ENCODE assay signal across 1 cellular context in the genomic region with DNA sequence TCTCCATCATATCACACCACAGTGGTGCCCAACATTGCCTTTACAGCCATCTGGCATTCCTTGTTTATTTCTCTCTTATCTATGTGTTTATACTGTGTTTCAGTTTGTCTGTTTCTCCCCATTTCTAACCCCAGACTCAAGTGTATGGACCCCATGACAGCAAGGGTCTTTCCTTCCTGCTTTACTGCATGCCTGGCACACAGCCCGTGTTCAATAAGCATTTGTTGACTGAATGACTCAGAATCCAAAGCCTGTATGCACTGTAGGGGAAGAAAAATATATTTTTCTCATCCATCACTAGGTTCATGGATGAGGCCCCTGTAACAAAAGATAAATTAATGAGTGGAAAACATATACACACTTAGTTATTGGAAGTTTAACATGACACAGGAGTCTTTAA.
TF ChIP-seq lines count a peak whose summit lies in the region.

No MANE protein-coding gene starts in this region.

TF ChIP-seq in HepG2, 621 proteins besides CTCF, POLR2A, EP300 and RAD21 (continued from another document and continues in another):
- TF ChIP-seq, protein P1, sequence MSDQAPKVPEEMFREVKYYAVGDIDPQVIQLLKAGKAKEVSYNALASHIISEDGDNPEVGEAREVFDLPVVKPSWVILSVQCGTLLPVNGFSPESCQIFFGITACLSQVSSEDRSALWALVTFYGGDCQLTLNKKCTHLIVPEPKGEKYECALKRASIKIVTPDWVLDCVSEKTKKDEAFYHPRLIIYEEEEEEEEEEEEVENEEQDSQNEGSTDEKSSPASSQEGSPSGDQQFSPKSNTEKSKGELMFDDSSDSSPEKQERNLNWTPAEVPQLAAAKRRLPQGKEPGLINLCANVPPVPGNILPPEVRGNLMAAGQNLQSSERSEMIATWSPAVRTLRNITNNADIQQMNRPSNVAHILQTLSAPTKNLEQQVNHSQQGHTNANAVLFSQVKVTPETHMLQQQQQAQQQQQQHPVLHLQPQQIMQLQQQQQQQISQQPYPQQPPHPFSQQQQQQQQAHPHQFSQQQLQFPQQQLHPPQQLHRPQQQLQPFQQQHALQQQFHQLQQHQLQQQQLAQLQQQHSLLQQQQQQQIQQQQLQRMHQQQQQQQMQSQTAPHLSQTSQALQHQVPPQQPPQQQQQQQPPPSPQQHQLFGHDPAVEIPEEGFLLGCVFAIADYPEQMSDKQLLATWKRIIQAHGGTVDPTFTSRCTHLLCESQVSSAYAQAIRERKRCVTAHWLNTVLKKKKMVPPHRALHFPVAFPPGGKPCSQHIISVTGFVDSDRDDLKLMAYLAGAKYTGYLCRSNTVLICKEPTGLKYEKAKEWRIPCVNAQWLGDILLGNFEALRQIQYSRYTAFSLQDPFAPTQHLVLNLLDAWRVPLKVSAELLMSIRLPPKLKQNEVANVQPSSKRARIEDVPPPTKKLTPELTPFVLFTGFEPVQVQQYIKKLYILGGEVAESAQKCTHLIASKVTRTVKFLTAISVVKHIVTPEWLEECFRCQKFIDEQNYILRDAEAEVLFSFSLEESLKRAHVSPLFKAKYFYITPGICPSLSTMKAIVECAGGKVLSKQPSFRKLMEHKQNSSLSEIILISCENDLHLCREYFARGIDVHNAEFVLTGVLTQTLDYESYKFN (CRISPR knock-in tag; conservative IDR thresholded peaks at IDR 0.05) = peak; percentile 70
- TF ChIP-seq ZNF839 (CRISPR knock-in tag; IDR thresholded peaks at IDR 0.05; ENCODE audit: borderline replicate concordance) = no peak
- no peak for TF ChIP-seq NPAS2 (CRISPR knock-in tag; IDR thresholded peaks at IDR 0.05; ENCODE audit: borderline replicate concordance)
- TF ChIP-seq, protein P2, sequence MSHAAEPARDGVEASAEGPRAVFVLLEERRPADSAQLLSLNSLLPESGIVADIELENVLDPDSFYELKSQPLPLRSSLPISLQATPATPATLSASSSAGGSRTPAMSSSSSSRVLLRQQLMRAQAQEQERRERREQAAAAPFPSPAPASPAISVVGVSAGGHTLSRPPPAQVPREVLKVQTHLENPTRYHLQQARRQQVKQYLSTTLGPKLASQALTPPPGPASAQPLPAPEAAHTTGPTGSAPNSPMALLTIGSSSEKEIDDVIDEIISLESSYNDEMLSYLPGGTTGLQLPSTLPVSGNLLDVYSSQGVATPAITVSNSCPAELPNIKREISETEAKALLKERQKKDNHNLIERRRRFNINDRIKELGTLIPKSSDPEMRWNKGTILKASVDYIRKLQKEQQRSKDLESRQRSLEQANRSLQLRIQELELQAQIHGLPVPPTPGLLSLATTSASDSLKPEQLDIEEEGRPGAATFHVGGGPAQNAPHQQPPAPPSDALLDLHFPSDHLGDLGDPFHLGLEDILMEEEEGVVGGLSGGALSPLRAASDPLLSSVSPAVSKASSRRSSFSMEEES (CRISPR knock-in tag; IDR thresholded peaks at IDR 0.05) = peak; percentile 23; the same call in 1 of the 2 replicates
- TF ChIP-seq, protein P3, sequence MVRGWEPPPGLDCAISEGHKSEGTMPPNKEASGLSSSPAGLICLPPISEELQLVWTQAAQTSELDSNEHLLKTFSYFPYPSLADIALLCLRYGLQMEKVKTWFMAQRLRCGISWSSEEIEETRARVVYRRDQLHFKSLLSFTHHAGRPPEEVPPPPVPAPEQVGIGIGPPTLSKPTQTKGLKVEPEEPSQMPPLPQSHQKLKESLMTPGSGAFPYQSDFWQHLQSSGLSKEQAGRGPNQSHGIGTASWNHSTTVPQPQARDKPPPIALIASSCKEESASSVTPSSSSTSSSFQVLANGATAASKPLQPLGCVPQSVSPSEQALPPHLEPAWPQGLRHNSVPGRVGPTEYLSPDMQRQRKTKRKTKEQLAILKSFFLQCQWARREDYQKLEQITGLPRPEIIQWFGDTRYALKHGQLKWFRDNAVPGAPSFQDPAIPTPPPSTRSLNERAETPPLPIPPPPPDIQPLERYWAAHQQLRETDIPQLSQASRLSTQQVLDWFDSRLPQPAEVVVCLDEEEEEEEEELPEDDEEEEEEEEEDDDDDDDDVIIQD (CRISPR knock-in tag; IDR thresholded peaks at IDR 0.05; ENCODE audit: low read depth) = peak; percentile 40; the same call in 1 of the 2 replicates
- TF ChIP-seq, protein P4, sequence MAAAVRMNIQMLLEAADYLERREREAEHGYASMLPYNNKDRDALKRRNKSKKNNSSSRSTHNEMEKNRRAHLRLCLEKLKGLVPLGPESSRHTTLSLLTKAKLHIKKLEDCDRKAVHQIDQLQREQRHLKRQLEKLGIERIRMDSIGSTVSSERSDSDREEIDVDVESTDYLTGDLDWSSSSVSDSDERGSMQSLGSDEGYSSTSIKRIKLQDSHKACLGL (CRISPR knock-in tag; IDR thresholded peaks at IDR 0.05) = no peak
- TF ChIP-seq ZNF614 (CRISPR knock-in tag; IDR thresholded peaks at IDR 0.05; ENCODE audit: borderline replicate concordance) = 0 out of 2 replicates have a peak, but pooled peaks have one; percentile 42
- TF ChIP-seq FOXP1 (IDR thresholded peaks at IDR 0.05) = no peak
- peak; percentile 59; the same call in 1 of the 2 replicates for TF ChIP-seq FOXP1 (CRISPR knock-in tag; IDR thresholded peaks at IDR 0.05)
- TF ChIP-seq NCOA2 (CRISPR knock-in tag; IDR thresholded peaks at IDR 0.05) = peak; percentile 66
- no peak for TF ChIP-seq RBM39 (IDR thresholded peaks at IDR 0.05; ENCODE audit: low read depth, low read length, poor library complexity, severe bottlenecking)
- peak; percentile 61; the same call in 1 of the 2 replicates for TF ChIP-seq MED1 (CRISPR knock-in tag; IDR thresholded peaks at IDR 0.05)
- TF ChIP-seq ZBTB8A (CRISPR knock-in tag; IDR thresholded peaks at IDR 0.05; ENCODE audit: borderline replicate concordance, low read depth) = no peak
- TF ChIP-seq SOX5 (CRISPR knock-in tag; IDR thresholded peaks at IDR 0.05; ENCODE audit: borderline replicate concordance) = peak; percentile 75; the same call in 1 of the 2 replicates
- TF ChIP-seq, protein P5, sequence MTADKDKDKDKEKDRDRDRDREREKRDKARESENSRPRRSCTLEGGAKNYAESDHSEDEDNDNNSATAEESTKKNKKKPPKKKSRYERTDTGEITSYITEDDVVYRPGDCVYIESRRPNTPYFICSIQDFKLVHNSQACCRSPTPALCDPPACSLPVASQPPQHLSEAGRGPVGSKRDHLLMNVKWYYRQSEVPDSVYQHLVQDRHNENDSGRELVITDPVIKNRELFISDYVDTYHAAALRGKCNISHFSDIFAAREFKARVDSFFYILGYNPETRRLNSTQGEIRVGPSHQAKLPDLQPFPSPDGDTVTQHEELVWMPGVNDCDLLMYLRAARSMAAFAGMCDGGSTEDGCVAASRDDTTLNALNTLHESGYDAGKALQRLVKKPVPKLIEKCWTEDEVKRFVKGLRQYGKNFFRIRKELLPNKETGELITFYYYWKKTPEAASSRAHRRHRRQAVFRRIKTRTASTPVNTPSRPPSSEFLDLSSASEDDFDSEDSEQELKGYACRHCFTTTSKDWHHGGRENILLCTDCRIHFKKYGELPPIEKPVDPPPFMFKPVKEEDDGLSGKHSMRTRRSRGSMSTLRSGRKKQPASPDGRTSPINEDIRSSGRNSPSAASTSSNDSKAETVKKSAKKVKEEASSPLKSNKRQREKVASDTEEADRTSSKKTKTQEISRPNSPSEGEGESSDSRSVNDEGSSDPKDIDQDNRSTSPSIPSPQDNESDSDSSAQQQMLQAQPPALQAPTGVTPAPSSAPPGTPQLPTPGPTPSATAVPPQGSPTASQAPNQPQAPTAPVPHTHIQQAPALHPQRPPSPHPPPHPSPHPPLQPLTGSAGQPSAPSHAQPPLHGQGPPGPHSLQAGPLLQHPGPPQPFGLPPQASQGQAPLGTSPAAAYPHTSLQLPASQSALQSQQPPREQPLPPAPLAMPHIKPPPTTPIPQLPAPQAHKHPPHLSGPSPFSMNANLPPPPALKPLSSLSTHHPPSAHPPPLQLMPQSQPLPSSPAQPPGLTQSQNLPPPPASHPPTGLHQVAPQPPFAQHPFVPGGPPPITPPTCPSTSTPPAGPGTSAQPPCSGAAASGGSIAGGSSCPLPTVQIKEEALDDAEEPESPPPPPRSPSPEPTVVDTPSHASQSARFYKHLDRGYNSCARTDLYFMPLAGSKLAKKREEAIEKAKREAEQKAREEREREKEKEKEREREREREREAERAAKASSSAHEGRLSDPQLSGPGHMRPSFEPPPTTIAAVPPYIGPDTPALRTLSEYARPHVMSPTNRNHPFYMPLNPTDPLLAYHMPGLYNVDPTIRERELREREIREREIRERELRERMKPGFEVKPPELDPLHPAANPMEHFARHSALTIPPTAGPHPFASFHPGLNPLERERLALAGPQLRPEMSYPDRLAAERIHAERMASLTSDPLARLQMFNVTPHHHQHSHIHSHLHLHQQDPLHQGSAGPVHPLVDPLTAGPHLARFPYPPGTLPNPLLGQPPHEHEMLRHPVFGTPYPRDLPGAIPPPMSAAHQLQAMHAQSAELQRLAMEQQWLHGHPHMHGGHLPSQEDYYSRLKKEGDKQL (CRISPR knock-in tag; IDR thresholded peaks at IDR 0.05; ENCODE audit: low read depth) = 0 out of 2 replicates have a peak, but pooled peaks have one; percentile 19
- TF ChIP-seq, protein P6, sequence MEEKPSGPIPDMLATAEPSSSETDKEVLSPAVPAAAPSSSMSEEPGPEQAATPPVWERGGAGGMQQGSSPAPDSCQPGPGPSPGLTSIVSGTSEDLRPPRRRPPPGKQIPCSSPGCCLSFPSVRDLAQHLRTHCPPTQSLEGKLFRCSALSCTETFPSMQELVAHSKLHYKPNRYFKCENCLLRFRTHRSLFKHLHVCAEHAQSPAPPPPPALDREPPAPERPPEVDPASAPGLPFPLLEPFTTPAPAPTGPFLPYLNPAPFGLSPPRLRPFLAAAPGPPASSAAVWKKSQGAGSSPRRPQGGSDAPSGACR (CRISPR knock-in tag; IDR thresholded peaks at IDR 0.05) = no peak
- TF ChIP-seq ZNF850 (CRISPR knock-in tag; conservative IDR thresholded peaks at IDR 0.05) = no peak
- TF ChIP-seq DPF2 (CRISPR knock-in tag; IDR thresholded peaks at IDR 0.05; ENCODE audit: borderline replicate concordance, low read depth) = peak; percentile 80
- TF ChIP-seq SAP130 (CRISPR knock-in tag; IDR thresholded peaks at IDR 0.05; ENCODE audit: low read depth) = peak; percentile 62
- no peak for TF ChIP-seq CREB1 (IDR thresholded peaks at IDR 0.05)
- TF ChIP-seq CREB1 (CRISPR knock-in tag; IDR thresholded peaks at IDR 0.05) = peak; percentile 47
- TF ChIP-seq CREM (IDR thresholded peaks at IDR 0.05) = peak; percentile 46; the same call in 1 of the 2 replicates
- TF ChIP-seq CREM (CRISPR knock-in tag; IDR thresholded peaks at IDR 0.05) = no peak
- peak; percentile 83 for TF ChIP-seq HMG20A (CRISPR knock-in tag; IDR thresholded peaks at IDR 0.05; ENCODE audit: borderline replicate concordance)
- TF ChIP-seq FOXK1 (CRISPR knock-in tag; IDR thresholded peaks at IDR 0.05; ENCODE audit: borderline replicate concordance, low read depth) = no peak
- TF ChIP-seq, protein P7, sequence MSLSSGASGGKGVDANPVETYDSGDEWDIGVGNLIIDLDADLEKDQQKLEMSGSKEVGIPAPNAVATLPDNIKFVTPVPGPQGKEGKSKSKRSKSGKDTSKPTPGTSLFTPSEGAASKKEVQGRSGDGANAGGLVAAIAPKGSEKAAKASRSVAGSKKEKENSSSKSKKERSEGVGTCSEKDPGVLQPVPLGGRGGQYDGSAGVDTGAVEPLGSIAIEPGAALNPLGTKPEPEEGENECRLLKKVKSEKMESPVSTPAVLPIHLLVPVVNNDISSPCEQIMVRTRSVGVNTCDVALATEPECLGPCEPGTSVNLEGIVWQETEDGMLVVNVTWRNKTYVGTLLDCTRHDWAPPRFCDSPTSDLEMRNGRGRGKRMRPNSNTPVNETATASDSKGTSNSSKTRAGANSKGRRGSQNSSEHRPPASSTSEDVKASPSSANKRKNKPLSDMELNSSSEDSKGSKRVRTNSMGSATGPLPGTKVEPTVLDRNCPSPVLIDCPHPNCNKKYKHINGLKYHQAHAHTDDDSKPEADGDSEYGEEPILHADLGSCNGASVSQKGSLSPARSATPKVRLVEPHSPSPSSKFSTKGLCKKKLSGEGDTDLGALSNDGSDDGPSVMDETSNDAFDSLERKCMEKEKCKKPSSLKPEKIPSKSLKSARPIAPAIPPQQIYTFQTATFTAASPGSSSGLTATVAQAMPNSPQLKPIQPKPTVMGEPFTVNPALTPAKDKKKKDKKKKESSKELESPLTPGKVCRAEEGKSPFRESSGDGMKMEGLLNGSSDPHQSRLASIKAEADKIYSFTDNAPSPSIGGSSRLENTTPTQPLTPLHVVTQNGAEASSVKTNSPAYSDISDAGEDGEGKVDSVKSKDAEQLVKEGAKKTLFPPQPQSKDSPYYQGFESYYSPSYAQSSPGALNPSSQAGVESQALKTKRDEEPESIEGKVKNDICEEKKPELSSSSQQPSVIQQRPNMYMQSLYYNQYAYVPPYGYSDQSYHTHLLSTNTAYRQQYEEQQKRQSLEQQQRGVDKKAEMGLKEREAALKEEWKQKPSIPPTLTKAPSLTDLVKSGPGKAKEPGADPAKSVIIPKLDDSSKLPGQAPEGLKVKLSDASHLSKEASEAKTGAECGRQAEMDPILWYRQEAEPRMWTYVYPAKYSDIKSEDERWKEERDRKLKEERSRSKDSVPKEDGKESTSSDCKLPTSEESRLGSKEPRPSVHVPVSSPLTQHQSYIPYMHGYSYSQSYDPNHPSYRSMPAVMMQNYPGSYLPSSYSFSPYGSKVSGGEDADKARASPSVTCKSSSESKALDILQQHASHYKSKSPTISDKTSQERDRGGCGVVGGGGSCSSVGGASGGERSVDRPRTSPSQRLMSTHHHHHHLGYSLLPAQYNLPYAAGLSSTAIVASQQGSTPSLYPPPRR (CRISPR knock-in tag; IDR thresholded peaks at IDR 0.05; ENCODE audit: borderline replicate concordance) = peak; percentile 33; the same call in 1 of the 2 replicates
- TF ChIP-seq, protein P8, sequence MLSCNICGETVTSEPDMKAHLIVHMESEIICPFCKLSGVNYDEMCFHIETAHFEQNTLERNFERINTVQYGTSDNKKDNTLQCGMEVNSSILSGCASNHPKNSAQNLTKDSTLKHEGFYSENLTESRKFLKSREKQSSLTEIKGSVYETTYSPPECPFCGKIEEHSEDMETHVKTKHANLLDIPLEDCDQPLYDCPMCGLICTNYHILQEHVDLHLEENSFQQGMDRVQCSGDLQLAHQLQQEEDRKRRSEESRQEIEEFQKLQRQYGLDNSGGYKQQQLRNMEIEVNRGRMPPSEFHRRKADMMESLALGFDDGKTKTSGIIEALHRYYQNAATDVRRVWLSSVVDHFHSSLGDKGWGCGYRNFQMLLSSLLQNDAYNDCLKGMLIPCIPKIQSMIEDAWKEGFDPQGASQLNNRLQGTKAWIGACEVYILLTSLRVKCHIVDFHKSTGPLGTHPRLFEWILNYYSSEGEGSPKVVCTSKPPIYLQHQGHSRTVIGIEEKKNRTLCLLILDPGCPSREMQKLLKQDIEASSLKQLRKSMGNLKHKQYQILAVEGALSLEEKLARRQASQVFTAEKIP (CRISPR knock-in tag; IDR thresholded peaks at IDR 0.05; ENCODE audit: borderline replicate concordance) = no peak
- TF ChIP-seq NFIC (IDR thresholded peaks at IDR 0.05; ENCODE audit: low read length) = peak; percentile 93
- peak; percentile 72; the same call in 1 of the 2 replicates for TF ChIP-seq MBD4 (IDR thresholded peaks at IDR 0.05; ENCODE audit: borderline replicate concordance, low read length)
- TF ChIP-seq AKAP8 (CRISPR knock-in tag; IDR thresholded peaks at IDR 0.05) = no peak
- no peak for TF ChIP-seq TP53 (CRISPR knock-in tag; conservative IDR thresholded peaks at IDR 0.05)
- 0 out of 2 replicates have a peak, but pooled peaks have one; percentile 30 for TF ChIP-seq ZNF264 (CRISPR knock-in tag; IDR thresholded peaks at IDR 0.05)
- TF ChIP-seq SATB2 (CRISPR knock-in tag; IDR thresholded peaks at IDR 0.05) = no peak
- TF ChIP-seq ZNF556 (CRISPR knock-in tag; IDR thresholded peaks at IDR 0.05; ENCODE audit: borderline replicate concordance) = no peak
- no peak for TF ChIP-seq ZNF562 (CRISPR knock-in tag; IDR thresholded peaks at IDR 0.05; ENCODE audit: borderline replicate concordance)
- TF ChIP-seq, protein P9, sequence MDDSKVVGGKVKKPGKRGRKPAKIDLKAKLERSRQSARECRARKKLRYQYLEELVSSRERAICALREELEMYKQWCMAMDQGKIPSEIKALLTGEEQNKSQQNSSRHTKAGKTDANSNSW (CRISPR knock-in tag; IDR thresholded peaks at IDR 0.05; ENCODE audit: borderline replicate concordance) = no peak
- TF ChIP-seq ZBTB20 (CRISPR knock-in tag; IDR thresholded peaks at IDR 0.05; ENCODE audit: borderline replicate concordance, low read depth) = peak; percentile 24; the same call in 1 of the 2 replicates
- TF ChIP-seq HDAC1 (CRISPR knock-in tag; IDR thresholded peaks at IDR 0.05) = peak; percentile 36; the same call in 1 of the 2 replicates
